In genomic region chr14:23385244-23385643, GRCh38 we compare ENCODE assay signal across 13 cellular contexts. TPM values are rescaled to one million over a fixed set of nuclear protein-coding genes. Genes with fewer than 3 reads are reported as not detected.
A peak's percentile ranks its signal among the peaks of the same experiment; 100 is the strongest.
DNase-seq lines count a peak whose midpoint lies in the region; ATAC-seq and TF ChIP-seq lines count a peak whose summit lies in the region.
"Had no signal": no experiment of that assay in that cellular context is flagged by ENCODE, and none has a peak within 500 bp of the region (broad histone marks: within the 10 kb centered on the region; RNA-seq: fewer than 3 reads in every experiment).

No MANE protein-coding gene starts in this region.

- no peak for TF ChIP-seq POLR2A in esophagus muscularis mucosa (IDR thresholded peaks at IDR 0.05; ENCODE audit: low read depth)

- H3K27ac ChIP-seq in HEK293 (ENCODE audit: extremely low read depth, low read depth, low read length) = no peak overlapping the region
- no peak overlapping the region for H3K27ac ChIP-seq in esophagus muscularis mucosa (replicated peaks in 1 of 4)
- H3K27ac ChIP-seq: GM23248 had no signal

- peaks cover 46% of the 10 kb centered on the region for H3K27me3 Mint-ChIP-seq in T-helper 17 cell

- ATAC-seq in T-helper 17 cell = no peak

- CTCF ChIA-PET in HEK293 (lab: Yijun Ruan, JAX) = interaction anchor here (0.5 to 1.3 kb wide), 4 partner anchors 25 to 264 kb away, joined by 3 to 4 read pairs (median 3); no protein-coding TSS in a partner anchor

- DNase-seq in T-helper 17 cell (no peak), esophagus muscularis mucosa (ENCODE audit: extremely low spot score) (no peak)
- DNase-seq: ACHN; BE2C; C1 segment of cervical spinal cord; CD4-positive, CD25-positive, alpha-beta regulatory T cell; CD8-positive, alpha-beta memory T cell; GM23248 had no signal

- no peaks in the 10 kb centered on the region for H3K36me3 Mint-ChIP-seq in T-helper 17 cell (ENCODE audit: low read depth)
- H3K36me3 Mint-ChIP-seq: CD4-positive, CD25-positive, alpha-beta regulatory T cell; CD8-positive, alpha-beta memory T cell had no signal

- H3K4me3 ChIP-seq in HEK293 (ENCODE audit: low read depth, low read length) = no peak overlapping the region
- H3K4me3 ChIP-seq in esophagus muscularis mucosa = no peak overlapping the region
- H3K4me3 ChIP-seq: GM23248, HAP-1 had no signal

- 71% methylated on average over 2 of the region's 2 CpGs for WGBS in esophagus muscularis mucosa

- no peaks in the 10 kb centered on the region for H3K36me3 ChIP-seq in HEK293 (ENCODE audit: control insufficient read depth in 2 of 2, insufficient read depth in 1 of 2, low read length in 2 of 2)
- peaks cover 0 to 95% (median 0%) of the 10 kb centered on the region in 4 donors for H3K36me3 ChIP-seq in esophagus muscularis mucosa
- H3K36me3 ChIP-seq: BE2C, HAP-1 had no signal

- no peak for TF ChIP-seq CTCF in HEK293 (tag by site-specific recombination; IDR thresholded peaks at IDR 0.05)
- TF ChIP-seq CTCF in esophagus muscularis mucosa (IDR thresholded peaks at IDR 0.05) = no peak

- no peak overlapping the region for H3K4me3 Mint-ChIP-seq in T-helper 17 cell
- H3K4me3 Mint-ChIP-seq: CD4-positive, CD25-positive, alpha-beta regulatory T cell; CD8-positive, alpha-beta memory T cell had no signal

- peak overlapping the region; percentile 72 for H3K27ac Mint-ChIP-seq in T-helper 17 cell
- H3K27ac Mint-ChIP-seq: CD4-positive, CD25-positive, alpha-beta regulatory T cell; CD8-positive, alpha-beta memory T cell had no signal

- peaks cover 5% of the 10 kb centered on the region for H3K4me1 Mint-ChIP-seq in T-helper 17 cell
- H3K4me1 Mint-ChIP-seq: CD4-positive, CD25-positive, alpha-beta regulatory T cell; CD8-positive, alpha-beta memory T cell had no signal

- POLR2A ChIA-PET in HEK293 (lab: Yijun Ruan, JAX) = no interaction called here

- intact Hi-C loops in esophagus muscularis mucosa (cut with DNase I) = no loop called here

- no peaks in the 10 kb centered on the region for H3K27me3 ChIP-seq in esophagus muscularis mucosa

- H3K9me3 ChIP-seq in HEK293 (ENCODE audit: control insufficient read depth, insufficient read depth, low read depth, low read length) (no peaks in the 10 kb centered on the region), T-helper 17 cell (ENCODE audit: control insufficient read depth, low read length, poor library complexity, severe bottlenecking) (no peaks in the 10 kb centered on the region), esophagus muscularis mucosa (no peaks in the 10 kb centered on the region)
- H3K9me3 ChIP-seq: BE2C, Caco-2, HAP-1 had no signal

- H3K4me1 ChIP-seq in HEK293 (ENCODE audit: control insufficient read depth, insufficient read depth, low read length) (no peaks in the 10 kb centered on the region), esophagus muscularis mucosa (peaks cover 0 to 7% (median 3%) of the 10 kb centered on the region in 4 donors)
- H3K4me1 ChIP-seq: BE2C, Caco-2, HAP-1 had no signal

- no peak for TF ChIP-seq EP300 in esophagus muscularis mucosa (IDR thresholded peaks at IDR 0.05)

TF ChIP-seq in HEK293, 187 proteins besides CTCF, POLR2A, EP300 and RAD21:
- TF ChIP-seq PATZ1 (tag by site-specific recombination; IDR thresholded peaks at IDR 0.05) = no peak
- TF ChIP-seq ATF2 (tag by site-specific recombination; IDR thresholded peaks at IDR 0.05; ENCODE audit: low read depth) = peak; percentile 91
- TF ChIP-seq ZNF239 (tag by site-specific recombination; IDR thresholded peaks at IDR 0.05) = peak; percentile 65; the same call in 1 of the 2 replicates
- TF ChIP-seq ZNF596 (tag by site-specific recombination; IDR thresholded peaks at IDR 0.05) = no peak
- TF ChIP-seq ZNF654 (tag by site-specific recombination; IDR thresholded peaks at IDR 0.05; ENCODE audit: low read depth) = no peak
- peak; percentile 82 for TF ChIP-seq ZNF629 (tag by site-specific recombination; IDR thresholded peaks at IDR 0.05)
- TF ChIP-seq ZBTB21 (tag by site-specific recombination; IDR thresholded peaks at IDR 0.05) = peak; percentile 67

RNA-seq across cellular contexts. Expression of gene CMTM5, which starts 8.4 kb away (rescaled TPM):
- 10 to 100 TPM in 1 of 2 donors, 1 to 10 TPM in 1; 2.5 to 29.1 TPM for total RNA-seq in T-helper 17 cell
- 1 to 10 TPM in 3 of 4 donors, under 1 TPM in 1; 0.78 to 2.9 (median 1.9) TPM for total RNA-seq in esophagus muscularis mucosa
- total RNA-seq: Caco-2; CD8-positive, alpha-beta memory T cell; GM23248; H4; HT-29 had no signal

RNA-seq across cellular contexts. Expression of gene IL25, which starts 12.6 kb away (rescaled TPM):
- not detected for total RNA-seq in T-helper 17 cell
- total RNA-seq in esophagus muscularis mucosa = not detected
- total RNA-seq: Caco-2; CD4-positive, CD25-positive, alpha-beta regulatory T cell; CD8-positive, alpha-beta memory T cell; GM23248; H4; HT-29 had no signal

RNA-seq across cellular contexts. Expression of gene EFS, which starts 20.3 kb away (rescaled TPM):
- not detected for total RNA-seq in T-helper 17 cell
- total RNA-seq in esophagus muscularis mucosa = 10 to 100 TPM; 10.1 to 21.4 (median 12.8) TPM
- total RNA-seq: CD4-positive, CD25-positive, alpha-beta regulatory T cell; CD8-positive, alpha-beta memory T cell; H4; HT-29 had no signal

RNA-seq across cellular contexts. Expression of gene MYH6, which starts 22.8 kb away (rescaled TPM):
- total RNA-seq in T-helper 17 cell = not detected
- total RNA-seq in esophagus muscularis mucosa = under 1 TPM in 3 of 4 donors, not detected in 1; under 0.01 to 0.06 (median under 0.01) TPM
- total RNA-seq: Caco-2; CD4-positive, CD25-positive, alpha-beta regulatory T cell; GM23248; H4; HT-29 had no signal

RNA-seq across cellular contexts. Expression of gene SLC22A17, which starts 32.6 kb away (rescaled TPM):
- total RNA-seq in T-helper 17 cell (10 to 100 TPM in 1 of 2 donors, 1 to 10 TPM in 1; 3.7 to 10.5 TPM), esophagus muscularis mucosa (10 to 100 TPM; 12.5 to 36.9 (median 24.9) TPM)
- total RNA-seq: HT-29 had no signal

Comparison
In these comparisons a context has a peak if more than half of its experiments do, and no peak if none do; other contexts are left out.
1. RNA of gene EFS, which starts 20.3 kb away (total RNA-seq): 10.1 to 21.4 TPM in esophagus muscularis mucosa; not detected in T-helper 17 cell; every median in the first group is over 10 times any median in the second.